In the genomic region with DNA sequence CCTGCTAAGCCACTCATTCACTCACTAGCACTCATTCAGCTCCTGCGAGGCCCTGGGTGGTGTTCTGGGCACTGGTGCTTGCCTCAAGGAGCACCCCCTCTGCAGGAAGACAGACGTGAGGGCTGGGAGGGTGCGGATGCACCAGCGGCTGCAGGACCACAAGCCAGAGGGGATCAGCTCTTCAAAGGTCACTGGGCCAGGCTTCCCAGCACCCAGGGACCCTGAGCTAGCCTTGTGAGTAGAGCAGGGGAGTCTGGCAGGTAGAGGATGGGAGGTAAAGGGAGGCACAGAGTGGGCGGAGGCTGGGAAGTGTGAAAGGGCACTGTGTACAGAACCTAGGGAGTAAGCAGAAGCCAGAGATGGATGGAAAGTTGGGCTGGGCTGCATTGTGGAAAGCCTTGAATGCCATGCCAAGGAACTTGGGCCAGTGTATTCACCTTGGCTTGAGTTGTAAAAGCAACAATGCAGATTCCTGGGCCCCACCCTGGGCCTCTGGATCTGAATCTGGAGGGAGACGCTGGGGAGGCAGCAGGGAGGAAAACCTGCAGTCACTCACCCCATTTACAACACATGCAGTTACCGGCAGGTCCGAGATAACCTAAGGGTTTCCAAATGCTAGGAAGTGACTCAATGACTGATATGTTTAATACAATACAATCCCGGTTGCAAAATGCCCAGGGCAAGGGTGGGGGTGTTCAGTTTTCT, we compare ENCODE assay signal across 8 cellular contexts. TPM values are rescaled to one million over a fixed set of nuclear protein-coding genes. Genes with fewer than 3 reads are reported as not detected.
A peak's percentile ranks its signal among the peaks of the same experiment; 100 is the strongest.
DNase-seq lines count a peak whose midpoint lies in the region; ATAC-seq and TF ChIP-seq lines count a peak whose summit lies in the region.

No MANE protein-coding gene starts in this region.

- no peak overlapping the region for H2AFZ ChIP-seq in OCI-LY3 (ENCODE audit: low read depth, low read length)

- peak overlapping the region; percentile 90 for H3K4me3 ChIP-seq in CD8-positive, alpha-beta memory T cell (ENCODE audit: low read length)
- H3K4me3 ChIP-seq in OCI-LY3 (ENCODE audit: low read length) (peak overlapping the region; percentile 89), heart left ventricle (peak overlapping the region in 11 of 12 donors; percentile 63 to 99 (median 89)), skeletal muscle tissue (ENCODE audit: low read length in 3 of 3) (peak overlapping the region; percentile 52 to 62 (median 56))

- H3K9me3 Mint-ChIP-seq in CD8-positive, alpha-beta memory T cell, result no peaks in the 10 kb centered on the region

- H3K4me2 ChIP-seq in OCI-LY3 (ENCODE audit: low read length), result peak overlapping the region; percentile 78

- no peaks in the 10 kb centered on the region for H3K27me3 ChIP-seq in CD8-positive, alpha-beta memory T cell (ENCODE audit: insufficient read depth, low read length, poor library complexity, severe bottlenecking)
- H3K27me3 ChIP-seq in OCI-LY3 (ENCODE audit: low read depth, low read length) (peaks cover 25% of the 10 kb centered on the region), heart left ventricle (peaks cover 0 to 10% (median 0%) of the 10 kb centered on the region in 9 donors), skeletal muscle tissue (ENCODE audit: control insufficient read depth in 3 of 3, insufficient read depth in 3 of 3, low read length in 3 of 3) (peaks cover 2 to 27% (median 12%) of the 10 kb centered on the region in 3 donors)

- intact Hi-C loops in heart left ventricle (cut with DNase I), result loop anchor here in 7 of 10 donors (5.0 to 10.0 kb wide), 5 partner anchors 48 to 81 kb away; a partner anchor contains a TSS

- H3K9me3 ChIP-seq in CD8-positive, alpha-beta memory T cell (ENCODE audit: low read length), result no peaks in the 10 kb centered on the region
- H3K9me3 ChIP-seq in OCI-LY3 (ENCODE audit: insufficient read depth, low read length) (no peaks in the 10 kb centered on the region), heart left ventricle (no peaks in the 10 kb centered on the region), skeletal muscle tissue (ENCODE audit: control insufficient read depth in 3 of 3, low read length in 3 of 3) (no peaks in the 10 kb centered on the region)

- peaks cover 55 to 69% (median 68%) of the 10 kb centered on the region in 3 donors for H3K4me1 Mint-ChIP-seq in CD8-positive, alpha-beta memory T cell

- peaks cover 0 to 3% of the 10 kb centered on the region in 2 donors for H3K27me3 Mint-ChIP-seq in CD8-positive, alpha-beta memory T cell

- H3K79me2 ChIP-seq in OCI-LY3 (ENCODE audit: low read length), result peaks cover 57% of the 10 kb centered on the region

- peak; percentile 23 to 73 (median 63) for ATAC-seq in heart left ventricle

- H3K36me3 ChIP-seq in CD8-positive, alpha-beta memory T cell (ENCODE audit: insufficient read depth, low read length), result no peaks in the 10 kb centered on the region
- H3K36me3 ChIP-seq in OCI-LY3 (replicated peaks; ENCODE audit: low read depth, low read length) (peaks cover 2% of the 10 kb centered on the region), heart left ventricle (peaks cover 0 to 17% (median 0%) of the 10 kb centered on the region in 9 donors), skeletal muscle tissue (ENCODE audit: control insufficient read depth in 3 of 3, insufficient read depth in 3 of 3, low read length in 3 of 3) (no peaks in the 10 kb centered on the region)

- POLR2A ChIA-PET in CD8-positive, alpha-beta memory T cell (lab: Charles Lee), result interaction anchor here (1.3 kb wide), 1 partner anchor 83 kb away, joined by 3 read pairs; no protein-coding TSS in a partner anchor

- TF ChIP-seq CTCF in OCI-LY3 (IDR thresholded peaks at IDR 0.05; ENCODE audit: low read depth, low read length), result no peak
- TF ChIP-seq CTCF in heart left ventricle (IDR thresholded peaks at IDR 0.05), result no peak

- H3K9ac ChIP-seq in OCI-LY3 (ENCODE audit: low read length), result no peak overlapping the region; the same call in 1 of the 2 replicates
- peak overlapping the region; percentile 13 to 85 (median 54) for H3K9ac ChIP-seq in skeletal muscle tissue (ENCODE audit: low read depth in 1 of 3, low read length in 3 of 3)

- peak in 4 of 5 donors; percentile 11 to 70 (median 42) for DNase-seq in CD8-positive, alpha-beta memory T cell
- peak; percentile 58 for DNase-seq in activated naive CD4-positive, alpha-beta T cell treated with anti-CD3 and anti-CD28 coated beads, Interleukin-2, amount 50 U/mL, for 16 hours
- DNase-seq in heart left ventricle (peak; percentile 46 to 82 (median 49)), amniotic stem cell (lab: John Stamatoyannopoulos, UW) (no peak), globus pallidus (ENCODE audit: low spot score) (no peak), GM19240 (ENCODE audit: insufficient read length, low spot score) (no peak)

- 29 to 42% (median 30%) methylated on average over 9 of the region's 9 CpGs for WGBS in heart left ventricle, 4 donors

- peaks cover 66% of the 10 kb centered on the region for H3K4me1 ChIP-seq in CD8-positive, alpha-beta memory T cell (ENCODE audit: insufficient read depth, low read length)
- H3K4me1 ChIP-seq in OCI-LY3 (ENCODE audit: low read length), result peaks cover 27% of the 10 kb centered on the region
- peaks cover 4 to 72% (median 30%) of the 10 kb centered on the region in 12 donors for H3K4me1 ChIP-seq in heart left ventricle
- peaks cover 12 to 38% (median 16%) of the 10 kb centered on the region in 3 donors for H3K4me1 ChIP-seq in skeletal muscle tissue (ENCODE audit: control insufficient read depth in 3 of 3, insufficient read depth in 3 of 3, low read length in 3 of 3)

- H4K20me1 ChIP-seq in OCI-LY3 (ENCODE audit: insufficient read depth, low read length), result peaks cover 30% of the 10 kb centered on the region

- CTCF ChIA-PET in CD8-positive, alpha-beta memory T cell (lab: Charles Lee), result interaction anchor here (0.9 to 4.4 kb wide), 6 partner anchors 51 to 145 kb away, joined by 3 to 28 read pairs (median 4); no protein-coding TSS in a partner anchor

- H3K27ac ChIP-seq in CD8-positive, alpha-beta memory T cell (ENCODE audit: low read depth, low read length), result peak overlapping the region; percentile 89
- H3K27ac ChIP-seq in OCI-LY3 (ENCODE audit: low read length) (no peak overlapping the region), heart left ventricle (peak overlapping the region in 11 of 12 donors; percentile 89 to 99 (median 96)), skeletal muscle tissue (ENCODE audit: low read depth, low read length) (peak overlapping the region; percentile 95)

- peak in 1 of 2 donors; percentile 9 for TF ChIP-seq POLR2A in heart left ventricle (IDR thresholded peaks at IDR 0.05)

- peak overlapping the region; percentile 86 to 96 (median 95) for H3K4me3 Mint-ChIP-seq in CD8-positive, alpha-beta memory T cell

- peaks cover 0 to 23% (median 3%) of the 10 kb centered on the region in 3 donors for H3K36me3 Mint-ChIP-seq in CD8-positive, alpha-beta memory T cell

- H3K27ac Mint-ChIP-seq in CD8-positive, alpha-beta memory T cell, result peak overlapping the region; percentile 96 to 100 (median 99)

RNA-seq across cellular contexts. Expression of a gene that starts 1.7 kb away (rescaled TPM):
- total RNA-seq in CD8-positive, alpha-beta memory T cell, result 100 to 1,000 TPM; 140 to 142 TPM
- polyA plus RNA-seq in CD8-positive, alpha-beta memory T cell, result 41.6 TPM
- 10 to 100 TPM in 4 of 9 donors, 1 to 10 TPM in 5; 6.7 to 47.4 (median 8.2) TPM for total RNA-seq in heart left ventricle
- polyA plus RNA-seq in heart left ventricle, result 1 to 10 TPM; 5.8 to 9.9 TPM
- total RNA-seq in skeletal muscle tissue, result 7.8 TPM

RNA-seq across cellular contexts. Expression of a gene that starts 46.9 kb away (rescaled TPM):
- total RNA-seq in CD8-positive, alpha-beta memory T cell, result 100 to 1,000 TPM; 103 to 114 TPM
- polyA plus RNA-seq in CD8-positive, alpha-beta memory T cell, result 132 TPM
- 10 to 100 TPM; 29.6 to 48.7 (median 36.8) TPM for total RNA-seq in heart left ventricle
- polyA plus RNA-seq in heart left ventricle, result 10 to 100 TPM; 38.2 to 40.1 TPM
- total RNA-seq in skeletal muscle tissue, result 51.7 TPM

Comparison
In these comparisons a context has a peak if more than half of its experiments do, and no peak if none do; other contexts are left out.
1. DNase-seq: peak in CD8-positive, alpha-beta memory T cell (4 of 5), activated naive CD4-positive, alpha-beta T cell treated with anti-CD3 and anti-CD28 coated beads, Interleukin-2, amount 50 U/mL, for 16 hours (single experiment) and heart left ventricle (5 of 5); none in amniotic stem cell (single experiment), globus pallidus (single experiment) and GM19240 (single experiment).
2. Peak in every context shown above with its lines, with median percentiles within 50 percentile points of each other: H3K4me3 ChIP-seq.